9 cellular contexts compared by ENCODE assay signal in the genomic region with DNA sequence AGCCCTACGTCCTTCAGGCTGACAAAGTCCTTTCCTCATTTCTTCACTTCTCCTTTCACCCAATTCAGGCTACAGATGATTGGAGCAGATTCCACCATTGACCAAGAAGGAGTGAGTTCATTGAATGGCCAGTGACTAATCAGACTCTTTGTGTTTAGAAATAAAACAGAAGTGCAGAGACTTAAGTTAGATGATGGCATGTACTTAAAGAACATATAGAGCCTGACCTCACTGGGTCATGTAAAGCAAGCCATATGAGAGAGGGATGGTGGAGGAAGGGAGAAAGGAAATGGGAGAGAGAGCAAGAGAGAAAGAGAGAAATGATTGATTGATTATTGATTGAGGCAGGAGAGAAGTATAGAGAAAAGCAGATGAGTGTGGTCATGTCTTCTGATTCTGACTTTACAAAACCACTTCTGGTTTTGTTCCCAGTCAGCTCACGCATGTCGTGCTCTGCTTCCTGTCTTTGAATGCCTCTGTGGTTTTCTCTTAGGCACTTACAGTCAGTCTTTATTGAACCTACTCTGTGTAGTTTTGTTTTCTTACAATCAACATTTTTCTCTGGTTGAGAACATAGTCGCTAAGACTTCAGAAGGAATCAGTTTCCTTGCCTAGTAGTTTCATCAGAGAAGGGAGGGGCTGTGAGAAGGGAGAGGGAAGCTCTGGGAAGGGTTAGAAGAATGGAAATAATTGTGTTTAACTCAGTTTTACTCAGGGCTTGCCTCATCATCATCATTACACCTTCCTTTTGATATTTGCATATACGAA.
DNase-seq lines count a peak whose midpoint lies in the region; ATAC-seq and TF ChIP-seq lines count a peak whose summit lies in the region.
"Had no signal": no experiment of that assay in that cellular context is flagged by ENCODE, and none has a peak within 500 bp of the region (broad histone marks: within the 10 kb centered on the region; RNA-seq: fewer than 3 reads in every experiment).

No MANE protein-coding gene starts in this region.

- DNase-seq in EL, result peak; percentile 65
- peak; percentile 92 for DNase-seq in M059J (ENCODE audit: low read depth)
- DNase-seq in activated effector memory CD4-positive, alpha-beta T cell treated with Interleukin-2 at 50 U/mL for 16 hours, result peak; percentile 23
- DNase-seq in right atrium auricular region (ENCODE audit: low spot score), result no peak
- DNase-seq in stimulated activated CD8-positive, alpha-beta memory T cell treated with anti-CD3 and anti-CD28 coated beads, Interleukin-7, amount 100 ng/mL, for 4 hours (ENCODE audit: low read depth in 2 of 2), result peak; percentile 7 to 21
- no peak for DNase-seq in SW480 (ENCODE audit: low spot score)
- no peak for DNase-seq in T1000 (lab: John Stamatoyannopoulos, UW)

- peak overlapping the region; percentile 17 to 37 for H3K27ac ChIP-seq in right atrium auricular region

- ATAC-seq in GM21529 (IDR thresholded peaks at IDR 0.05; ENCODE audit: unreplicated experiment), result peak; percentile 99
- ATAC-seq: K562 had no signal

- H3K9me3 ChIP-seq in right atrium auricular region, result no peaks in the 10 kb centered on the region

- peaks cover 0 to 6% of the 10 kb centered on the region in 2 donors for H3K4me1 ChIP-seq in right atrium auricular region

- no peaks in the 10 kb centered on the region for H3K27me3 ChIP-seq in right atrium auricular region

- no peaks in the 10 kb centered on the region for H3K36me3 ChIP-seq in right atrium auricular region

- no peak overlapping the region for H3K4me3 ChIP-seq in right atrium auricular region
- H3K4me3 ChIP-seq: K562 had no signal

- TF ChIP-seq CTCF in right atrium auricular region (IDR thresholded peaks at IDR 0.05), result no peak

Comparison
In these comparisons a context has a peak if more than half of its experiments do, and no peak if none do; other contexts are left out.
1. DNase-seq: peak in EL (single experiment), M059J (single experiment), activated effector memory CD4-positive, alpha-beta T cell treated with Interleukin-2 at 50 U/mL for 16 hours (single experiment) and stimulated activated CD8-positive, alpha-beta memory T cell treated with anti-CD3 and anti-CD28 coated beads, Interleukin-7, amount 100 ng/mL, for 4 hours (2 of 2); none in right atrium auricular region (single experiment), SW480 (single experiment) and T1000 (single experiment).